35 cellular contexts compared by ENCODE assay signal in genomic region chr9:137179761-137180160, GRCh38. TPM values are rescaled to one million over a fixed set of nuclear protein-coding genes. Genes with fewer than 3 reads are reported as not detected.
"Had no signal": no experiment of that assay in that cellular context is flagged by ENCODE, and none has a peak within 500 bp of the region (broad histone marks: within the 10 kb centered on the region; RNA-seq: fewer than 3 reads in every experiment).

No MANE protein-coding gene starts in this region.

- H3K27me3 Mint-ChIP-seq: effector memory CD8-positive, alpha-beta T cell; naive B cell had no signal

- H3K27ac Mint-ChIP-seq: dendritic cell treated with granulocyte-macrophage colony-stimulating factor and Interleukin-4, amounts not matched to agents 40 ng/mL and 50 ng/mL, for 4 days; effector memory CD8-positive, alpha-beta T cell; endodermal cell; mesothelial cell of epicardium; naive B cell had no signal

- DNase-seq: colonic mucosa; cortex of kidney; effector CD8-positive, alpha-beta T cell; effector memory CD8-positive, alpha-beta T cell; endodermal cell; erythroblast; esophagus squamous epithelium; foreskin fibroblast; foreskin melanocyte; gastrocnemius medialis; glutamatergic neuron; head of caudate nucleus; heart right ventricle; hippocampal formation; left cardiac atrium; left lung; left ventricle myocardium superior; lower lobe of right lung; mesenchymal stem cell; mucosa of descending colon; naive B cell had no signal

- H3K4me3 ChIP-seq: colonic mucosa, esophagus squamous epithelium, gastrocnemius medialis, heart right ventricle, left lung, lower lobe of right lung, mucosa of descending colon had no signal

- FAIRE-seq: endometrium, islet of Langerhans, keratinocyte had no signal

- H3K4me1 ChIP-seq: gastrocnemius medialis had no signal

- H3K9me3 ChIP-seq: colonic mucosa, esophagus squamous epithelium, gastrocnemius medialis, heart right ventricle, left lung, lower lobe of right lung, mucosa of descending colon had no signal

- H3K27me3 ChIP-seq: gastrocnemius medialis had no signal

- H3K27ac ChIP-seq: colonic mucosa, epithelial cell of prostate, esophagus squamous epithelium, gastrocnemius medialis, heart right ventricle, left lung, lower lobe of right lung had no signal

- H3K4me3 Mint-ChIP-seq: dendritic cell treated with granulocyte-macrophage colony-stimulating factor and Interleukin-4, amounts not matched to agents 40 ng/mL and 50 ng/mL, for 4 days; effector memory CD8-positive, alpha-beta T cell; endodermal cell; mesothelial cell of epicardium; naive B cell had no signal

- H3K9me3 Mint-ChIP-seq: dendritic cell treated with granulocyte-macrophage colony-stimulating factor and Interleukin-4, amounts not matched to agents 40 ng/mL and 50 ng/mL, for 4 days; effector memory CD8-positive, alpha-beta T cell; endodermal cell; mesothelial cell of epicardium; naive B cell had no signal

- H3K36me3 ChIP-seq: colonic mucosa had no signal

- ATAC-seq: effector memory CD8-positive, alpha-beta T cell; esophagus mucosa; gastrocnemius medialis; heart right ventricle; left cardiac atrium; left lung; left ventricle myocardium superior; lower lobe of right lung; mucosa of descending colon had no signal

- H3K4me1 Mint-ChIP-seq: endodermal cell, mesothelial cell of epicardium had no signal

RNA-seq across cellular contexts. Expression of gene TMEM210, which starts 7.9 kb away (rescaled TPM):
- total RNA-seq: dermis microvascular lymphatic vessel endothelial cell, esophagus mucosa, esophagus squamous epithelium, gastrocnemius medialis, glomerular endothelial cell, heart right ventricle, kidney epithelial cell, left cardiac atrium, left lung, left ventricle myocardium superior, lower leg skin, lower lobe of right lung, lung microvascular endothelial cell, mesenteric fat pad, mesothelial cell of epicardium, myocyte had no signal
- polyA plus RNA-seq: heart right ventricle, keratinocyte had no signal

RNA-seq across cellular contexts. Expression of gene LRRC26, which starts 9.9 kb away (rescaled TPM):
- total RNA-seq: dermis microvascular lymphatic vessel endothelial cell, gastrocnemius medialis, glomerular endothelial cell, heart right ventricle, kidney epithelial cell, left cardiac atrium, left ventricle myocardium superior, lung microvascular endothelial cell, mesenteric fat pad, mesothelial cell of epicardium, myocyte had no signal
- polyA plus RNA-seq: heart right ventricle, keratinocyte had no signal
